8 cellular contexts compared by ENCODE assay signal in the genomic region with DNA sequence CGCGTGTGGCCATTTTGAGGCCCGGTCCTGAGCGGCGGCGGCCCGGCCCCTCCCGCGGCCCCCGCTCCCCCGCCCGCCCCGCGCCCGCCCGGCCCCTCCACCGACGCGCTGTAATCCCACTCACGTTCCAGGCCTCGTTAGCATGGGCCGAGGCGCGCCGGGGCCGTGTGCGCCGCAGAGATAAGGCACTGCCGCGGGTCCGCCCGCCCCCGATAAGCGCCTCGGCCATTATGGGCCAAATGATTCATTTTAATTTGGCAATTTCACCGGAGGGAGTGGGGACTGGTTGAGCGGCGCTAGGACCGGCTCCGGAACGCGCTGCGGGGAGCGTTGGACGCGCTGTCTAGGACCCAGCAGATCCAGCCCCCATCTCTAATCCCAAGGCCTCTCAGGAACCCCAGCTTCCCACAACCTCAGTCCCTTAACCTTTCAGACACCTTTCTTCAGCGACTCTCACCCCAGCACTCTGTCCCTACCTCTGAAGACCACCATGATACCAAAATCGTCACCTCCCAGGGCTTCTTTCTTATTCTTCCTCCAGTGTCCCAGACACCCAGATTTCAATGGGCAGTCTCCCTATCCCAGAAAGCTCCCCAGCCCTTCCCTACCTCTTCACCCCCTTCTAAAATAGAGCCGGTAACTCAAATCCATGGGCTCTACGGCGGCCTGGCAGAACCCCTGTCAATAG. TPM values are rescaled to one million over a fixed set of nuclear protein-coding genes. Genes with fewer than 3 reads are reported as not detected.
DNase-seq lines count a peak whose midpoint lies in the region; ATAC-seq and TF ChIP-seq lines count a peak whose summit lies in the region.

A gene (minus strand): TSS at position 39 of the 688 bp plus-strand sequence. CDS start 6,337 bp downstream, outside the sequence.

- ATAC-seq in heart left ventricle = peak in 3 of 4 donors; percentile 46 to 55 (median 46)
- no peak for ATAC-seq in HG02973 (IDR thresholded peaks at IDR 0.05; ENCODE audit: unreplicated experiment)
- ATAC-seq in GM21717 (IDR thresholded peaks at IDR 0.05; ENCODE audit: unreplicated experiment) = no peak
- no peak for ATAC-seq in GM18858 (IDR thresholded peaks at IDR 0.05; ENCODE audit: unreplicated experiment)

- H3K9me3 ChIP-seq in heart left ventricle (no peaks in the 10 kb centered on the region), mononuclear cell (ENCODE audit: low read depth, low read length) (no peaks in the 10 kb centered on the region)
- H3K9me3 ChIP-seq in effector memory CD4-positive, alpha-beta T cell (ENCODE audit: control insufficient read depth, low read length) = no peaks in the 10 kb centered on the region

- no peaks in the 10 kb centered on the region for H3K36me3 ChIP-seq in heart left ventricle
- H3K36me3 ChIP-seq in effector memory CD4-positive, alpha-beta T cell (ENCODE audit: control insufficient read depth, insufficient read depth, low read length) = no peaks in the 10 kb centered on the region
- no peaks in the 10 kb centered on the region for H3K36me3 ChIP-seq in urinary bladder (ENCODE audit: insufficient read depth)

- TF ChIP-seq POLR2A in heart left ventricle (IDR thresholded peaks at IDR 0.05) = no peak

- no peak for TF ChIP-seq CTCF in heart left ventricle (IDR thresholded peaks at IDR 0.05)

- peaks cover 0 to 43% (median 20%) of the 10 kb centered on the region in 12 donors for H3K4me1 ChIP-seq in heart left ventricle
- peaks cover 22% of the 10 kb centered on the region for H3K4me1 ChIP-seq in effector memory CD4-positive, alpha-beta T cell (ENCODE audit: control insufficient read depth, insufficient read depth, low read length, poor library complexity, severe bottlenecking)
- peaks cover 34% of the 10 kb centered on the region for H3K4me1 ChIP-seq in mononuclear cell (ENCODE audit: insufficient read depth, low read length)
- H3K4me1 ChIP-seq in urinary bladder (ENCODE audit: insufficient read depth) = peaks cover 4% of the 10 kb centered on the region

- WGBS in heart left ventricle, 4 donors = 4 to 16% (median 8%) methylated on average over 23 to 51 of the region's 51 CpGs
- WGBS in urinary bladder = 5% methylated on average over 51 of the region's 51 CpGs

- H3K27ac ChIP-seq in heart left ventricle = peak within 1 kb of the TSS; percentile 57 to 96 (median 87)
- H3K27ac ChIP-seq in effector memory CD4-positive, alpha-beta T cell (ENCODE audit: insufficient read depth, low read length, poor library complexity, severe bottlenecking) = no peak within 1 kb of the TSS
- H3K27ac ChIP-seq in urinary bladder (ENCODE audit: low read depth) = no peak within 1 kb of the TSS

- peaks cover 46 to 80% (median 64%) of the 10 kb centered on the region in 9 donors for H3K27me3 ChIP-seq in heart left ventricle
- peaks cover 56% of the 10 kb centered on the region for H3K27me3 ChIP-seq in effector memory CD4-positive, alpha-beta T cell (replicated peaks; ENCODE audit: control insufficient read depth, insufficient read depth, low read length, poor library complexity, severe bottlenecking)
- H3K27me3 ChIP-seq in mononuclear cell (ENCODE audit: insufficient read depth, low read length) = peaks cover 83% of the 10 kb centered on the region

- H3K4me3 ChIP-seq in heart left ventricle (peak within 1 kb of the TSS; percentile 46 to 70 (median 58)), mononuclear cell (ENCODE audit: low read length) (peak within 1 kb of the TSS; percentile 19), urinary bladder (ENCODE audit: low read depth, low read length) (peak within 1 kb of the TSS; percentile 42)
- H3K4me3 ChIP-seq in effector memory CD4-positive, alpha-beta T cell (ENCODE audit: insufficient read depth, low read depth, low read length, poor library complexity, severe bottlenecking) = peak within 1 kb of the TSS; percentile 18

- intact Hi-C loops in heart left ventricle (cut with DNase I) = loop anchor here in 1 of 10 donors (5.0 kb wide), 1 partner anchor 40 kb away; a partner anchor contains a TSS
- intact Hi-C loops in cardiac septum (cut with DNase I) = no loop called here

- DNase-seq in heart left ventricle (peak in 2 of 5 donors; percentile 39 to 56), cardiac septum (ENCODE audit: low spot score) (no peak)
- no peak for DNase-seq in effector memory CD4-positive, alpha-beta T cell

RNA-seq across cellular contexts. Expression of the gene that starts here (rescaled TPM):
- 1 to 10 TPM; 1.8 to 3.9 (median 3.4) TPM for total RNA-seq in heart left ventricle
- polyA plus RNA-seq in heart left ventricle = 1 to 10 TPM; 2.7 to 2.9 TPM
- 1.9 TPM for total RNA-seq in cardiac septum
- total RNA-seq in mononuclear cell = 10.8 TPM
- total RNA-seq in urinary bladder = 4.2 TPM
- 4.0 TPM for polyA plus RNA-seq in urinary bladder

Comparison
In these comparisons a context has a peak if more than half of its experiments do, and no peak if none do; other contexts are left out.
1. ATAC-seq: peak in heart left ventricle (3 of 4); none in HG02973 (single experiment), GM21717 (single experiment) and GM18858 (single experiment).
2. H3K27ac ChIP-seq: peak in heart left ventricle (12 of 12); none in effector memory CD4-positive, alpha-beta T cell (single experiment) and urinary bladder (single experiment).
3. Peak in every context shown above with its lines, with median percentiles within 50 percentile points of each other: H3K4me3 ChIP-seq.